Comparison of ENCODE assay signal across 1 cellular context in the genomic region with DNA sequence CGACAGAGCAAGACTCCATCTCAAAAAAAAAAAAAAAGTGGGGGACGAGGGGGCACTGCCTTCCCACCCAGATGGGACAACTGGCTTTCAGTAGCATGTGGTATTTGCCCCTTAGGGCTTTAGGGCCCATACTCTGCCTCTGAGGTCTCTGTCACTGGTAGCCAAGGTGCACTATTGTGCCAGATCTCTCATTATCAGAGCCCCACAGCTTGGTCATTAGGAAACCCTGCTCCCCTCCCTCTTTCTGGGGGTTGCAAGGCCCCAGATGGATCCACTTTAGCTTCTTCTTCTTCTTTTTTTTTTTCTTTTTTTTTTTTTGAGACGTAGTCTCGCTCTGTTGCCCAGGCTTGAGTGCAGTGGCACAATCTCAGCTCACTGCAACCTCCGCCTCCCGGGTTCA.
TF ChIP-seq lines count a peak whose summit lies in the region.

No MANE protein-coding gene starts in this region.

TF ChIP-seq in K562, 482 proteins besides CTCF, POLR2A, EP300 and RAD21:
- no peak for TF ChIP-seq NBN (IDR thresholded peaks at IDR 0.05; ENCODE audit: low read depth)
- TF ChIP-seq CBFA2T3 (IDR thresholded peaks at IDR 0.05): peak; percentile 53
- peak; percentile 42; the same call in 1 of the 2 replicates for TF ChIP-seq CBFA2T2 (conservative IDR thresholded peaks at IDR 0.05)
- TF ChIP-seq MYC (IDR thresholded peaks at IDR 0.05; ENCODE audit: low read depth, low read length): no peak
- TF ChIP-seq MYC (CRISPR knock-in tag; IDR thresholded peaks at IDR 0.05; ENCODE audit: borderline replicate concordance, low read depth): no peak
- no peak for TF ChIP-seq ZNF212 (CRISPR knock-in tag; IDR thresholded peaks at IDR 0.05)
- TF ChIP-seq U2AF1 (optimal IDR thresholded peaks at IDR 0.05; ENCODE audit: low read depth, low read length): no peak
- no peak for TF ChIP-seq ELF4 (CRISPR knock-in tag; IDR thresholded peaks at IDR 0.05)
- TF ChIP-seq, protein P1, sequence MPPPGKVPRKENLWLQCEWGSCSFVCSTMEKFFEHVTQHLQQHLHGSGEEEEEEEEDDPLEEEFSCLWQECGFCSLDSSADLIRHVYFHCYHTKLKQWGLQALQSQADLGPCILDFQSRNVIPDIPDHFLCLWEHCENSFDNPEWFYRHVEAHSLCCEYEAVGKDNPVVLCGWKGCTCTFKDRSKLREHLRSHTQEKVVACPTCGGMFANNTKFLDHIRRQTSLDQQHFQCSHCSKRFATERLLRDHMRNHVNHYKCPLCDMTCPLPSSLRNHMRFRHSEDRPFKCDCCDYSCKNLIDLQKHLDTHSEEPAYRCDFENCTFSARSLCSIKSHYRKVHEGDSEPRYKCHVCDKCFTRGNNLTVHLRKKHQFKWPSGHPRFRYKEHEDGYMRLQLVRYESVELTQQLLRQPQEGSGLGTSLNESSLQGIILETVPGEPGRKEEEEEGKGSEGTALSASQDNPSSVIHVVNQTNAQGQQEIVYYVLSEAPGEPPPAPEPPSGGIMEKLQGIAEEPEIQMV (tag; conservative IDR thresholded peaks at IDR 0.05; ENCODE audit: low read depth): no peak
- no peak for TF ChIP-seq STAT5B (CRISPR knock-in tag; IDR thresholded peaks at IDR 0.05)
- TF ChIP-seq, protein P2, sequence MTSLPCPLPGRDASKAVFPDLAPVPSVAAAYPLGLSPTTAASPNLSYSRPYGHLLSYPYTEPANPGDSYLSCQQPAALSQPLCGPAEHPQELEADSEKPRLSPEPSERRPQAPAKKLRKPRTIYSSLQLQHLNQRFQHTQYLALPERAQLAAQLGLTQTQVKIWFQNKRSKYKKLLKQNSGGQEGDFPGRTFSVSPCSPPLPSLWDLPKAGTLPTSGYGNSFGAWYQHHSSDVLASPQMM (CRISPR knock-in tag; IDR thresholded peaks at IDR 0.05): no peak
- TF ChIP-seq RBM25 (IDR thresholded peaks at IDR 0.05; ENCODE audit: low read depth, low read length, severe bottlenecking): no peak
- no peak for TF ChIP-seq PRMT5 (CRISPR knock-in tag; IDR thresholded peaks at IDR 0.05)
- TF ChIP-seq LARP7 (IDR thresholded peaks at IDR 0.05): no peak
- TF ChIP-seq HMGN3 (IDR thresholded peaks at IDR 0.05; ENCODE audit: borderline replicate concordance, extremely low read depth, insufficient read length, low read depth, low read length): no peak
- TF ChIP-seq MXD1 (CRISPR knock-in tag; IDR thresholded peaks at IDR 0.05; ENCODE audit: borderline replicate concordance, poor library complexity, severe bottlenecking): no peak
- 0 out of 2 replicates have a peak, but pooled peaks have one; percentile 8 for TF ChIP-seq ARID1B (IDR thresholded peaks at IDR 0.05)
TF ChIP-seq in K562: peak in this region for 3.
